ENCODE assay signal across 9 cellular contexts in genomic region chr3:196568246-196569002, GRCh38. TPM values are rescaled to one million over a fixed set of nuclear protein-coding genes. Genes with fewer than 3 reads are reported as not detected.
A peak's percentile ranks its signal among the peaks of the same experiment; 100 is the strongest.
DNase-seq lines count a peak whose midpoint lies in the region; ATAC-seq, FAIRE-seq and TF ChIP-seq lines count a peak whose summit lies in the region.
"Had no signal": no experiment of that assay in that cellular context is flagged by ENCODE, and none has a peak within 500 bp of the region (broad histone marks: within the 10 kb centered on the region; RNA-seq: fewer than 3 reads in every experiment).

FBXO45 (plus strand) TSS chr3:196568660; CDS start chr3:196568985, 325 bp downstream.
WDR53 (minus strand) TSS chr3:196568554; CDS start chr3:196561475, 7,079 bp downstream.

- H3K4me1 ChIP-seq in BE2C = no peaks in the 10 kb centered on the region
- peaks cover 6 to 9% of the 10 kb centered on the region in 2 donors for H3K4me1 ChIP-seq in kidney (ENCODE audit: control insufficient read depth in 1 of 2, insufficient read depth in 1 of 2, low read depth in 1 of 2, low read length in 2 of 2)

- DNase-seq in BE2C (peak; percentile 96), GM19239 (ENCODE audit: insufficient read length, low spot score) (peak; percentile 97), NCI-H510A treated with DMSO at 0.1 percent for 48 hours (lab: John Stamatoyannopoulos, UW) (peak; percentile 93), cerebellum (ENCODE audit: low spot score) (peak; percentile 94), kidney (peak; percentile 98)
- peak; percentile 89 to 92 for DNase-seq in activated CD4-positive, alpha-beta T cell treated with anti-CD3 and anti-CD28 coated beads for 24 hours (ENCODE audit: low read depth in 2 of 2)
- peak; percentile 91 for DNase-seq in stimulated activated CD4-positive, alpha-beta T cell treated with anti-CD3 and anti-CD28 coated beads, Interleukin-15, amount 100 ng/mL, for 1 hour (ENCODE audit: low read depth in 1 of 2, low spot score in 1 of 2)

- H3K4me3 ChIP-seq in BE2C (ENCODE audit: low read depth, low read length) = peak within 1 kb of the TSS; percentile 100
- H3K4me3 ChIP-seq in kidney (ENCODE audit: low read length in 2 of 2) = peak within 1 kb of the TSS; percentile 89 to 98

- intact Hi-C loops in kidney (cut with DNase I) = no loop called here

- FAIRE-seq in GM19239 (lab: Jason Lieb, UNC) (peak; percentile 93), kidney (lab: Jason Lieb, UNC) (no peak)
- FAIRE-seq: islet of Langerhans had no signal

- ATAC-seq in HG03442 (IDR thresholded peaks at IDR 0.05; ENCODE audit: unreplicated experiment) = peak; percentile 87

- no peaks in the 10 kb centered on the region for H3K36me3 ChIP-seq in BE2C
- peaks cover 0 to 3% of the 10 kb centered on the region in 2 donors for H3K36me3 ChIP-seq in kidney (ENCODE audit: control insufficient read depth in 1 of 2, insufficient read depth in 2 of 2, low read length in 2 of 2)

- peak within 1 kb of the TSS; percentile 2 to 41 for H3K27ac ChIP-seq in kidney (ENCODE audit: low read depth in 2 of 2, low read length in 2 of 2)

- TF ChIP-seq CTCF in BE2C (IDR thresholded peaks at IDR 0.05; ENCODE audit: low read depth, low read length) (no peak), kidney (IDR thresholded peaks at IDR 0.05; ENCODE audit: borderline replicate concordance, extremely low read depth, insufficient read depth) (no peak)

- H3K27me3 ChIP-seq in BE2C = no peaks in the 10 kb centered on the region

- H3K9ac ChIP-seq in kidney (ENCODE audit: low read length in 2 of 2) = peak within 1 kb of the TSS; percentile 74 to 83

- no peaks in the 10 kb centered on the region for H3K9me3 ChIP-seq in BE2C
- H3K9me3 ChIP-seq in kidney (ENCODE audit: control insufficient read depth in 1 of 2, low read length in 2 of 2) = no peaks in the 10 kb centered on the region

RNA-seq across cellular contexts. Expression of gene FBXO45, which starts in this region (rescaled TPM):
- 27.4 TPM for polyA plus RNA-seq in BE2C (2012; ENCODE audit: insufficient read depth, insufficient read length, low read depth)
- total RNA-seq in cerebellum (25.7 TPM), kidney (7.0 TPM)
- polyA plus RNA-seq in kidney (ENCODE audit: insufficient read depth, low read depth, low replicate concordance) = 2.5 TPM

RNA-seq across cellular contexts. Expression of gene WDR53, which starts in this region (rescaled TPM):
- polyA plus RNA-seq in BE2C (2012; ENCODE audit: insufficient read depth, insufficient read length, low read depth) = 33.6 TPM
- total RNA-seq in cerebellum (4.5 TPM), kidney (12.3 TPM)
- 9.0 TPM for polyA plus RNA-seq in kidney (ENCODE audit: insufficient read depth, low read depth, low replicate concordance)

Comparison
In these comparisons a context has a peak if more than half of its experiments do, and no peak if none do; other contexts are left out.
1. Peak in every context shown above with its lines: DNase-seq, ATAC-seq, H3K4me3 ChIP-seq and H3K27ac ChIP-seq.